ENCODE assay signal across 17 cellular contexts in the genomic region with DNA sequence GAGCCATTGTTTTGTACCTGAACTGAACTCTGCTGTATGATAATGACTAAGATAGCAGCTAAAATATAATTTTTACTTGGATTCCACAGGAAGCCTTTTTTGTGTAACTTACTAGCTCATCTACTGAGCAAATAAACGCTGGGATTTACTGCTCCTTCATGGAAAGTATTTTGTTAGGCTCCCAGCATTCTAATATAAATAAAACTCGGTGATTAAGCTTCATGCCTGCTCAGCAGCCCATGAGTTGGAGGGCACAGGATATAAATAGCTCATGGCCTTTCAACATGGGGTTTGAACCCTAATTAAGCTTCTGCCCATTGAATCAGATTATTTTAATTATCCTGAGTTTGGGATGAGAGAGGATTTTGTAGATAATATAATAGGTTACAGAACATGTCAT.
"Had no signal": no experiment of that assay in that cellular context is flagged by ENCODE, and none has a peak within 500 bp of the region (broad histone marks: within the 10 kb centered on the region; RNA-seq: fewer than 3 reads in every experiment).

No MANE protein-coding gene starts in this region.

- H3K4me3 ChIP-seq: heart right ventricle, right atrium auricular region, upper lobe of right lung had no signal

- H3K9me3 ChIP-seq: heart right ventricle, right atrium auricular region, upper lobe of right lung had no signal

- H3K4me1 Mint-ChIP-seq: activated B cell treated with CpG ODN at 0.5 μM for 24 hours; activated CD4-positive, alpha-beta memory T cell treated with anti-CD3 and anti-CD28 coated beads, Interleukin-2, amount 10 ng/mL, durations not matched to agents 7 days and 5 days; activated CD8-positive, alpha-beta memory T cell treated with anti-CD3 and anti-CD28 coated beads, Interleukin-2, amount 10 ng/mL, durations not matched to agents 7 days and 5 days; activated naive CD8-positive, alpha-beta T cell treated with anti-CD3 and anti-CD28 coated beads, Interleukin-2, amount 10 ng/mL, durations not matched to agents 7 days and 5 days; activated T-helper 17 cell treated with anti-CD3 and anti-CD28 coated beads, Interleukin-2, amount 50 U/mL, for 72 hours had no signal

- H3K27ac Mint-ChIP-seq: activated B cell treated with CpG ODN at 0.5 μM for 24 hours; activated CD4-positive, alpha-beta memory T cell treated with anti-CD3 and anti-CD28 coated beads, Interleukin-2, amount 10 ng/mL, durations not matched to agents 7 days and 5 days; activated CD8-positive, alpha-beta memory T cell treated with anti-CD3 and anti-CD28 coated beads, Interleukin-2, amount 10 ng/mL, durations not matched to agents 7 days and 5 days; activated naive CD8-positive, alpha-beta T cell treated with anti-CD3 and anti-CD28 coated beads, Interleukin-2, amount 10 ng/mL, durations not matched to agents 7 days and 5 days; activated T-helper 17 cell treated with anti-CD3 and anti-CD28 coated beads, Interleukin-2, amount 50 U/mL, for 72 hours; naive B cell had no signal

- H3K27ac ChIP-seq: brain microvascular endothelial cell, heart right ventricle, right atrium auricular region, upper lobe of right lung had no signal

- ATAC-seq: activated CD8-positive, alpha-beta memory T cell treated with anti-CD3 and anti-CD28 coated beads, Interleukin-2, amount 10 ng/mL, durations not matched to agents 7 days and 5 days; activated T-helper 17 cell treated with anti-CD3 and anti-CD28 coated beads, Interleukin-2, amount 50 U/mL, for 72 hours; stimulated activated naive CD8-positive, alpha-beta T cell treated with anti-CD3 and anti-CD28 coated beads, Interleukin-15, Interleukin-2, amounts not matched to agents 100 U/mL and 50 U/mL, for 24 hours; upper lobe of right lung had no signal

- H3K4me3 Mint-ChIP-seq: activated B cell treated with CpG ODN at 0.5 μM for 24 hours; activated CD4-positive, alpha-beta memory T cell treated with anti-CD3 and anti-CD28 coated beads, Interleukin-2, amount 10 ng/mL, durations not matched to agents 7 days and 5 days; activated CD8-positive, alpha-beta memory T cell treated with anti-CD3 and anti-CD28 coated beads, Interleukin-2, amount 10 ng/mL, durations not matched to agents 7 days and 5 days; activated naive CD8-positive, alpha-beta T cell treated with anti-CD3 and anti-CD28 coated beads, Interleukin-2, amount 10 ng/mL, durations not matched to agents 7 days and 5 days; activated T-helper 17 cell treated with anti-CD3 and anti-CD28 coated beads, Interleukin-2, amount 50 U/mL, for 72 hours; naive B cell; neural crest cell had no signal

- H3K27me3 Mint-ChIP-seq: activated B cell treated with CpG ODN at 0.5 μM for 24 hours; activated CD4-positive, alpha-beta memory T cell treated with anti-CD3 and anti-CD28 coated beads, Interleukin-2, amount 10 ng/mL, durations not matched to agents 7 days and 5 days; activated CD8-positive, alpha-beta memory T cell treated with anti-CD3 and anti-CD28 coated beads, Interleukin-2, amount 10 ng/mL, durations not matched to agents 7 days and 5 days; activated naive CD8-positive, alpha-beta T cell treated with anti-CD3 and anti-CD28 coated beads, Interleukin-2, amount 10 ng/mL, durations not matched to agents 7 days and 5 days; activated T-helper 17 cell treated with anti-CD3 and anti-CD28 coated beads, Interleukin-2, amount 50 U/mL, for 72 hours; naive B cell had no signal

- H3K9me3 Mint-ChIP-seq: activated naive CD8-positive, alpha-beta T cell treated with anti-CD3 and anti-CD28 coated beads, Interleukin-2, amount 10 ng/mL, durations not matched to agents 7 days and 5 days; neural crest cell had no signal

- H3K27me3 ChIP-seq: brain microvascular endothelial cell, heart right ventricle, right atrium auricular region, upper lobe of right lung had no signal

- H3K36me3 Mint-ChIP-seq: activated CD8-positive, alpha-beta memory T cell treated with anti-CD3 and anti-CD28 coated beads, Interleukin-2, amount 10 ng/mL, durations not matched to agents 7 days and 5 days; activated naive CD8-positive, alpha-beta T cell treated with anti-CD3 and anti-CD28 coated beads, Interleukin-2, amount 10 ng/mL, durations not matched to agents 7 days and 5 days; naive B cell had no signal

- H3K4me1 ChIP-seq: heart right ventricle, upper lobe of right lung had no signal

- H3K36me3 ChIP-seq: brain microvascular endothelial cell, heart right ventricle, right atrium auricular region, upper lobe of right lung had no signal

- DNase-seq: activated B cell treated with CpG ODN at 0.5 μM for 24 hours; activated CD4-positive, alpha-beta memory T cell treated with anti-CD3 and anti-CD28 coated beads, Interleukin-2, amount 10 ng/mL, durations not matched to agents 7 days and 5 days; activated CD4-positive, alpha-beta T cell treated with anti-CD3 and anti-CD28 coated beads for 4 hours; activated CD8-positive, alpha-beta memory T cell treated with anti-CD3 and anti-CD28 coated beads, Interleukin-2, amount 10 ng/mL, durations not matched to agents 7 days and 5 days; activated naive CD4-positive, alpha-beta T cell; activated naive CD8-positive, alpha-beta T cell treated with anti-CD3 and anti-CD28 coated beads, Interleukin-2, amount 10 ng/mL, durations not matched to agents 7 days and 5 days; anterior cingulate cortex; brain microvascular endothelial cell; central memory CD4-positive, alpha-beta T cell; heart right ventricle; left ventricle myocardium superior; naive B cell; stimulated activated naive CD8-positive, alpha-beta T cell treated with anti-CD3 and anti-CD28 coated beads, Interleukin-15, Interleukin-2, amounts not matched to agents 100 U/mL and 50 U/mL, for 24 hours; upper lobe of right lung had no signal
